ENCODE assay signal across 1 cellular context in the genomic region with DNA sequence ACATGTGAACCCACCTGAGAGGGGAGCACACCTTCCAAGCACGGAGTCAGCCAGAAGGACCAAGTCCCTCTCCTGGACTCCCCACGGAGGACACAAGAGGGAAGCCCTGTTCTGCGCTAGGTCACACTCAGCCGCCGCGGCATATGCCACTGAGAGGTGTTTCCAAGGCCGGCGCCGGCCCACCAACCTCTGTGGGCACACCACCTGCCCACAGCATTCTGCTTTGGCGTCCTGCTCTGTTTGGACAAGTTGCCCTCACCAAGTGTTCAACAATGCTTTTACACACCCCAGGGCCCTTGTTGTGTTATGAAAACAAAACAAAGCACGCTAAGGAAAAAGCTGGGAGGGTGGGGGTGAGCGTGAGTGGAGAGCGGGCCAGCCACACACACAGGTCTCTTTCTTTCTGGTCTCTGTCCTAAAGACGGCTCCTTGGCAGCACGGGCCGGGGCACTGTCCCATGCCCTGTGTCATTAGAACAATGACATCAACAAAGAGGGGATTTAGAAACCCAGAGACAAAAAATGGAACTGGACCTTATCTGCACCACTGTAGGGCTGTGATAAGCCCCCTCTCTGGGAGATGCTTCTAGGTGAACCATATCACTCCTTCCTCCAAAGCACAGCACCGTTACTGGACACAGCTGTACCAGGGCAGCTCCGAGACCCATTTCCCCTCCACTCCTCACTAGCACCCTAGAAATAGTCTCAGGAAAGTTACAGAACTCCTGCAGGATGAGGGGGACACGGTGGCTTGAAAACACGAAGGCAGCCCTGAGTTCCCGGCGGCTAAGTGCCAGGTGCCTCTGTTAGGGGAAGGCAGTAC.
TF ChIP-seq lines count a peak whose summit lies in the region.

No MANE protein-coding gene starts in this region.

TF ChIP-seq in HEK293, 187 proteins besides CTCF, POLR2A, EP300 and RAD21 (continued from another document):
- TF ChIP-seq, protein P1, sequence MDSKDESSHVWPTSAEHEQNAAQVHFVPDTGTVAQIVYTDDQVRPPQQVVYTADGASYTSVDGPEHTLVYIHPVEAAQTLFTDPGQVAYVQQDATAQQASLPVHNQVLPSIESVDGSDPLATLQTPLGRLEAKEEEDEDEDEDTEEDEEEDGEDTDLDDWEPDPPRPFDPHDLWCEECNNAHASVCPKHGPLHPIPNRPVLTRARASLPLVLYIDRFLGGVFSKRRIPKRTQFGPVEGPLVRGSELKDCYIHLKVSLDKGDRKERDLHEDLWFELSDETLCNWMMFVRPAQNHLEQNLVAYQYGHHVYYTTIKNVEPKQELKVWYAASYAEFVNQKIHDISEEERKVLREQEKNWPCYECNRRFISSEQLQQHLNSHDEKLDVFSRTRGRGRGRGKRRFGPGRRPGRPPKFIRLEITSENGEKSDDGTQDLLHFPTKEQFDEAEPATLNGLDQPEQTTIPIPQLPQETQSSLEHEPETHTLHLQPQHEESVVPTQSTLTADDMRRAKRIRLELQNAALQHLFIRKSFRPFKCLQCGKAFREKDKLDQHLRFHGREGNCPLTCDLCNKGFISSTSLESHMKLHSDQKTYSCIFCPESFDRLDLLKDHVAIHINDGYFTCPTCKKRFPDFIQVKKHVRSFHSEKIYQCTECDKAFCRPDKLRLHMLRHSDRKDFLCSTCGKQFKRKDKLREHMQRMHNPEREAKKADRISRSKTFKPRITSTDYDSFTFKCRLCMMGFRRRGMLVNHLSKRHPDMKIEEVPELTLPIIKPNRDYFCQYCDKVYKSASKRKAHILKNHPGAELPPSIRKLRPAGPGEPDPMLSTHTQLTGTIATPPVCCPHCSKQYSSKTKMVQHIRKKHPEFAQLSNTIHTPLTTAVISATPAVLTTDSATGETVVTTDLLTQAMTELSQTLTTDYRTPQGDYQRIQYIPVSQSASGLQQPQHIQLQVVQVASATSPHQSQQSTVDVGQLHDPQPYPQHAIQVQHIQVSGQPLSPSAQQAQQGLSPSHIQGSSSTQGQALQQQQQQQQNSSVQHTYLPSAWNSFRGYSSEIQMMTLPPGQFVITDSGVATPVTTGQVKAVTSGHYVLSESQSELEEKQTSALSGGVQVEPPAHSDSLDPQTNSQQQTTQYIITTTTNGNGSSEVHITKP (tag by site-specific recombination; IDR thresholded peaks at IDR 0.05): no peak
- no peak for TF ChIP-seq ZEB2 (tag by site-specific recombination; IDR thresholded peaks at IDR 0.05)
- TF ChIP-seq ZNF768 (tag by site-specific recombination; IDR thresholded peaks at IDR 0.05): no peak
- TF ChIP-seq, protein P2, sequence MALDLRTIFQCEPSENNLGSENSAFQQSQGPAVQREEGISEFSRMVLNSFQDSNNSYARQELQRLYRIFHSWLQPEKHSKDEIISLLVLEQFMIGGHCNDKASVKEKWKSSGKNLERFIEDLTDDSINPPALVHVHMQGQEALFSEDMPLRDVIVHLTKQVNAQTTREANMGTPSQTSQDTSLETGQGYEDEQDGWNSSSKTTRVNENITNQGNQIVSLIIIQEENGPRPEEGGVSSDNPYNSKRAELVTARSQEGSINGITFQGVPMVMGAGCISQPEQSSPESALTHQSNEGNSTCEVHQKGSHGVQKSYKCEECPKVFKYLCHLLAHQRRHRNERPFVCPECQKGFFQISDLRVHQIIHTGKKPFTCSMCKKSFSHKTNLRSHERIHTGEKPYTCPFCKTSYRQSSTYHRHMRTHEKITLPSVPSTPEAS (tag by site-specific recombination; IDR thresholded peaks at IDR 0.05): no peak
- TF ChIP-seq REPIN1 (tag by site-specific recombination; IDR thresholded peaks at IDR 0.05; ENCODE audit: low read depth): no peak
- TF ChIP-seq ZNF623 (tag by site-specific recombination; IDR thresholded peaks at IDR 0.05): 0 out of 2 replicates have a peak, but pooled peaks have one; percentile 10
- no peak for TF ChIP-seq ZNF549 (tag by site-specific recombination; IDR thresholded peaks at IDR 0.05)
- no peak for TF ChIP-seq ZNF76 (tag by site-specific recombination; IDR thresholded peaks at IDR 0.05; ENCODE audit: borderline replicate concordance, low read depth)
- no peak for TF ChIP-seq ZNF23 (tag by site-specific recombination; IDR thresholded peaks at IDR 0.05; ENCODE audit: borderline replicate concordance)
- TF ChIP-seq BCL11A (tag by site-specific recombination; IDR thresholded peaks at IDR 0.05; ENCODE audit: low read depth): no peak
- TF ChIP-seq, protein P3, sequence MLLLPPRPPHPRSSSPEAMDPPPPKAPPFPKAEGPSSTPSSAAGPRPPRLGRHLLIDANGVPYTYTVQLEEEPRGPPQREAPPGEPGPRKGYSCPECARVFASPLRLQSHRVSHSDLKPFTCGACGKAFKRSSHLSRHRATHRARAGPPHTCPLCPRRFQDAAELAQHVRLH (tag by site-specific recombination; IDR thresholded peaks at IDR 0.05): no peak
- no peak for TF ChIP-seq ZNF426 (tag by site-specific recombination; IDR thresholded peaks at IDR 0.05)
- no peak for TF ChIP-seq ZBTB1 (tag by site-specific recombination; IDR thresholded peaks at IDR 0.05)
- TF ChIP-seq ZNF544 (tag by site-specific recombination; IDR thresholded peaks at IDR 0.05): no peak
- TF ChIP-seq SP3 (tag by site-specific recombination; IDR thresholded peaks at IDR 0.05): no peak
- TF ChIP-seq, protein P4, sequence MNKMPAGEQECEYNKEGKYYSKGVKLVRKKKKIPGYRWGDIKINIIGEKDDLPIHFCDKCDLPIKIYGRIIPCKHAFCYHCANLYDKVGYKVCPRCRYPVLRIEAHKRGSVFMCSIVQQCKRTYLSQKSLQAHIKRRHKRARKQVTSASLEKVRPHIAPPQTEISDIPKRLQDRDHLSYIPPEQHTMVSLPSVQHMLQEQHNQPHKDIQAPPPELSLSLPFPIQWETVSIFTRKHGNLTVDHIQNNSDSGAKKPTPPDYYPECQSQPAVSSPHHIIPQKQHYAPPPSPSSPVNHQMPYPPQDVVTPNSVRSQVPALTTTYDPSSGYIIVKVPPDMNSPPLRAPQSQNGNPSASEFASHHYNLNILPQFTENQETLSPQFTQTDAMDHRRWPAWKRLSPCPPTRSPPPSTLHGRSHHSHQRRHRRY (tag by site-specific recombination; IDR thresholded peaks at IDR 0.05): no peak
- no peak for TF ChIP-seq SCRT1 (tag by site-specific recombination; IDR thresholded peaks at IDR 0.05; ENCODE audit: borderline replicate concordance)
- peak; percentile 10; the same call in 1 of the 2 replicates for TF ChIP-seq ZBTB20 (tag by site-specific recombination; IDR thresholded peaks at IDR 0.05)
- no peak for TF ChIP-seq ZNF529 (tag by site-specific recombination; IDR thresholded peaks at IDR 0.05; ENCODE audit: insufficient replicate concordance)
- TF ChIP-seq, protein P5, sequence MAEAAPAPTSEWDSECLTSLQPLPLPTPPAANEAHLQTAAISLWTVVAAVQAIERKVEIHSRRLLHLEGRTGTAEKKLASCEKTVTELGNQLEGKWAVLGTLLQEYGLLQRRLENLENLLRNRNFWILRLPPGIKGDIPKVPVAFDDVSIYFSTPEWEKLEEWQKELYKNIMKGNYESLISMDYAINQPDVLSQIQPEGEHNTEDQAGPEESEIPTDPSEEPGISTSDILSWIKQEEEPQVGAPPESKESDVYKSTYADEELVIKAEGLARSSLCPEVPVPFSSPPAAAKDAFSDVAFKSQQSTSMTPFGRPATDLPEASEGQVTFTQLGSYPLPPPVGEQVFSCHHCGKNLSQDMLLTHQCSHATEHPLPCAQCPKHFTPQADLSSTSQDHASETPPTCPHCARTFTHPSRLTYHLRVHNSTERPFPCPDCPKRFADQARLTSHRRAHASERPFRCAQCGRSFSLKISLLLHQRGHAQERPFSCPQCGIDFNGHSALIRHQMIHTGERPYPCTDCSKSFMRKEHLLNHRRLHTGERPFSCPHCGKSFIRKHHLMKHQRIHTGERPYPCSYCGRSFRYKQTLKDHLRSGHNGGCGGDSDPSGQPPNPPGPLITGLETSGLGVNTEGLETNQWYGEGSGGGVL (tag by site-specific recombination; IDR thresholded peaks at IDR 0.05): no peak
- TF ChIP-seq, protein P6, sequence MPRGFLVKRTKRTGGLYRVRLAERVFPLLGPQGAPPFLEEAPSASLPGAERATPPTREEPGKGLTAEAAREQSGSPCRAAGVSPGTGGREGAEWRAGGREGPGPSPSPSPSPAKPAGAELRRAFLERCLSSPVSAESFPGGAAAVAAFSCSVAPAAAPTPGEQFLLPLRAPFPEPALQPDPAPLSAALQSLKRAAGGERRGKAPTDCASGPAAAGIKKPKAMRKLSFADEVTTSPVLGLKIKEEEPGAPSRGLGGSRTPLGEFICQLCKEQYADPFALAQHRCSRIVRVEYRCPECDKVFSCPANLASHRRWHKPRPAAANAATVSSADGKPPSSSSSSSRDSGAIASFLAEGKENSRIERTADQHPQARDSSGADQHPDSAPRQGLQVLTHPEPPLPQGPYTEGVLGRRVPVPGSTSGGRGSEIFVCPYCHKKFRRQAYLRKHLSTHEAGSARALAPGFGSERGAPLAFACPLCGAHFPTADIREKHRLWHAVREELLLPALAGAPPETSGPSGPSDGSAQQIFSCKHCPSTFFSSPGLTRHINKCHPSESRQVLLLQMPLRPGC (tag by site-specific recombination; IDR thresholded peaks at IDR 0.05): no peak
- peak; percentile 66 for TF ChIP-seq ZFHX2 (tag by site-specific recombination; conservative IDR thresholded peaks at IDR 0.05)
- TF ChIP-seq, protein P7, sequence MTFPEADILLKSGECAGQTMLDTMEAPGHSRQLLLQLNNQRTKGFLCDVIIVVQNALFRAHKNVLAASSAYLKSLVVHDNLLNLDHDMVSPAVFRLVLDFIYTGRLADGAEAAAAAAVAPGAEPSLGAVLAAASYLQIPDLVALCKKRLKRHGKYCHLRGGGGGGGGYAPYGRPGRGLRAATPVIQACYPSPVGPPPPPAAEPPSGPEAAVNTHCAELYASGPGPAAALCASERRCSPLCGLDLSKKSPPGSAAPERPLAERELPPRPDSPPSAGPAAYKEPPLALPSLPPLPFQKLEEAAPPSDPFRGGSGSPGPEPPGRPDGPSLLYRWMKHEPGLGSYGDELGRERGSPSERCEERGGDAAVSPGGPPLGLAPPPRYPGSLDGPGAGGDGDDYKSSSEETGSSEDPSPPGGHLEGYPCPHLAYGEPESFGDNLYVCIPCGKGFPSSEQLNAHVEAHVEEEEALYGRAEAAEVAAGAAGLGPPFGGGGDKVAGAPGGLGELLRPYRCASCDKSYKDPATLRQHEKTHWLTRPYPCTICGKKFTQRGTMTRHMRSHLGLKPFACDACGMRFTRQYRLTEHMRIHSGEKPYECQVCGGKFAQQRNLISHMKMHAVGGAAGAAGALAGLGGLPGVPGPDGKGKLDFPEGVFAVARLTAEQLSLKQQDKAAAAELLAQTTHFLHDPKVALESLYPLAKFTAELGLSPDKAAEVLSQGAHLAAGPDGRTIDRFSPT (tag by site-specific recombination; IDR thresholded peaks at IDR 0.05): 0 out of 2 replicates have a peak, but pooled peaks have one; percentile 48
- no peak for TF ChIP-seq ZNF10 (tag by site-specific recombination; IDR thresholded peaks at IDR 0.05)
- TF ChIP-seq ZNF600 (tag by site-specific recombination; IDR thresholded peaks at IDR 0.05): 0 out of 2 replicates have a peak, but pooled peaks have one; percentile 9
- TF ChIP-seq ZNF521 (tag by site-specific recombination; IDR thresholded peaks at IDR 0.05): no peak
- TF ChIP-seq, protein P8, sequence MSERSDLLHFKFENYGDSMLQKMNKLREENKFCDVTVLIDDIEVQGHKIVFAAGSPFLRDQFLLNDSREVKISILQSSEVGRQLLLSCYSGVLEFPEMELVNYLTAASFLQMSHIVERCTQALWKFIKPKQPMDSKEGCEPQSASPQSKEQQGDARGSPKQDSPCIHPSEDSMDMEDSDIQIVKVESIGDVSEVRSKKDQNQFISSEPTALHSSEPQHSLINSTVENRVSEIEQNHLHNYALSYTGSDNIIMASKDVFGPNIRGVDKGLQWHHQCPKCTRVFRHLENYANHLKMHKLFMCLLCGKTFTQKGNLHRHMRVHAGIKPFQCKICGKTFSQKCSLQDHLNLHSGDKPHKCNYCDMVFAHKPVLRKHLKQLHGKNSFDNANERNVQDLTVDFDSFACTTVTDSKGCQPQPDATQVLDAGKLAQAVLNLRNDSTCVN (tag by site-specific recombination; optimal IDR thresholded peaks at IDR 0.05): peak; percentile 2
- no peak for TF ChIP-seq MEIS1 (CRISPR knock-in tag; IDR thresholded peaks at IDR 0.05; ENCODE audit: borderline replicate concordance)
